ENCODE assay signal across 9 cellular contexts in genomic region chr14:29928342-29928640, GRCh38. TPM values are rescaled to one million over a fixed set of nuclear protein-coding genes. Genes with fewer than 3 reads are reported as not detected.
DNase-seq lines count a peak whose midpoint lies in the region; ATAC-seq, FAIRE-seq and TF ChIP-seq lines count a peak whose summit lies in the region.
"Had no signal": no experiment of that assay in that cellular context is flagged by ENCODE, and none has a peak within 500 bp of the region (broad histone marks: within the 10 kb centered on the region; RNA-seq: fewer than 3 reads in every experiment).

No MANE protein-coding gene starts in this region.

- H3K9ac ChIP-seq in HepG2 (ENCODE audit: insufficient read depth, low read depth, low read length), result no peak overlapping the region

- DNase-seq in breast epithelium (ENCODE audit: low spot score in 2 of 2) (no peak), HepG2 (ENCODE audit: low spot score) (no peak), stomach (no peak), medulla oblongata (ENCODE audit: extremely low spot score) (no peak), NCI-H2227 (lab: John Stamatoyannopoulos, UW; ENCODE audit: unreplicated experiment) (no peak)
- no peak for DNase-seq in stimulated activated CD4-positive, alpha-beta T cell treated with anti-CD3 and anti-CD28 coated beads, Interleukin-12 subunit alpha, Interleukin-12 subunit beta, amount 100 ng/mL, for 4 hours
- DNase-seq: stimulated activated CD4-positive, alpha-beta T cell treated with anti-CD3 and anti-CD28 coated beads, Interleukin-2, amount 100 ng/mL, for 48 hours had no signal

- H3K27me3 ChIP-seq in breast epithelium (no peaks in the 10 kb centered on the region), HepG2 (ENCODE audit: control insufficient read depth in 1 of 2, insufficient read depth in 2 of 2, low read length in 2 of 2) (peaks cover 0 to 30% of the 10 kb centered on the region in 2 experiments; a peak in 4 of 5 replicates), stomach (peaks cover 0 to 24% (median 0%) of the 10 kb centered on the region in 3 donors)

- no peak overlapping the region for H2AFZ ChIP-seq in HepG2 (ENCODE audit: low read length)

- H3K4me3 ChIP-seq in HEK293 (ENCODE audit: low read depth, low read length) (no peak overlapping the region), breast epithelium (peak overlapping the region; percentile 60 to 75 (median 75)), HepG2 (replicated peaks in 1 of 3; ENCODE audit: insufficient read depth in 1 of 3, low read depth in 2 of 3, low read length in 3 of 3) (no peak overlapping the region), stomach (peak overlapping the region; percentile 71 to 94 (median 76))

- no peak for TF ChIP-seq CTCF in HEK293 (tag by site-specific recombination; IDR thresholded peaks at IDR 0.05)
- no peak for TF ChIP-seq CTCF in breast epithelium (IDR thresholded peaks at IDR 0.05)
- no peak for TF ChIP-seq CTCF in HepG2 (CRISPR knock-in tag; IDR thresholded peaks at IDR 0.05)
- TF ChIP-seq CTCF in stomach (IDR thresholded peaks at IDR 0.05), result no peak

- no TSS peak for BruUV-seq in HepG2 (replicated peaks; lab: Mats Ljungman, UMichigan)

- ATAC-seq in HepG2 (peak; percentile 1), GM21576 (IDR thresholded peaks at IDR 0.05; ENCODE audit: unreplicated experiment) (no peak)

- intact Hi-C loops in breast epithelium (cut with DNase I; ENCODE audit: low total_unique reads) (no loop called here), HepG2 (cut with micrococcal nuclease; ENCODE audit: unreplicated experiment) (loop anchor here (5.0 kb wide), 1 partner anchor 1176 kb away; no protein-coding TSS in a partner anchor), stomach (cut with DNase I; ENCODE audit: low total_unique reads) (no loop called here)

- CTCF ChIA-PET in HEK293 (lab: Yijun Ruan, JAX) (interaction anchor here (0.5 to 0.6 kb wide), 2 partner anchors 118 to 1155 kb away, joined by 3 to 4 read pairs; no protein-coding TSS in a partner anchor), HepG2 (lab: Yijun Ruan, JAX; ENCODE audit: low intra/inter-chr PET ratio, low total read pairs) (no interaction called here)

- no peaks in the 10 kb centered on the region for H3K79me2 ChIP-seq in HepG2 (ENCODE audit: insufficient read depth, low read length)

- WGBS in HepG2 (ENCODE audit: low lambda C conversion rate), result 88% methylated on average over 8 of the region's 8 CpGs
- WGBS in stomach, 5 donors, result 59 to 71% (median 63%) methylated on average over 8 of the region's 8 CpGs

- no peak for TF ChIP-seq RAD21 in HepG2 (CRISPR knock-in tag; IDR thresholded peaks at IDR 0.05)

- peak overlapping the region; percentile 48 for H3K4me2 ChIP-seq in HepG2 (ENCODE audit: low read depth, low read length)

- no peak for TF ChIP-seq POLR2A in breast epithelium (IDR thresholded peaks at IDR 0.05)
- TF ChIP-seq POLR2A in HepG2 (IDR thresholded peaks at IDR 0.05; ENCODE audit: insufficient read depth in 1 of 2, low read depth in 2 of 2, low read length in 2 of 2), result no peak
- TF ChIP-seq POLR2A in stomach (IDR thresholded peaks at IDR 0.05), result no peak

- H3K27ac ChIP-seq in HEK293 (ENCODE audit: extremely low read depth, low read depth, low read length) (peak overlapping the region; percentile 27; the same call in 1 of the 2 replicates), breast epithelium (peak overlapping the region; percentile 76 to 87), HepG2 (ENCODE audit: extremely low read length, insufficient read depth, low read length) (no peak overlapping the region), stomach (peak overlapping the region; percentile 0 to 88 (median 82))

- POLR2A ChIA-PET in HEK293 (lab: Yijun Ruan, JAX), result no interaction called here
- POLR2A ChIA-PET in HepG2 (lab: Yijun Ruan, JAX), result no interaction called here

- H3K9me3 ChIP-seq in HEK293 (ENCODE audit: control insufficient read depth, insufficient read depth, low read depth, low read length) (no peaks in the 10 kb centered on the region), breast epithelium (no peaks in the 10 kb centered on the region), HepG2 (ENCODE audit: low read length) (no peaks in the 10 kb centered on the region), stomach (no peaks in the 10 kb centered on the region)

- no peak for FAIRE-seq in HepG2 (lab: Jason Lieb, UNC)

- H4K20me1 ChIP-seq in HepG2 (ENCODE audit: insufficient read depth, low read length), result no peaks in the 10 kb centered on the region

- H3K4me1 ChIP-seq in HEK293 (ENCODE audit: control insufficient read depth, insufficient read depth, low read length) (peaks cover 19% of the 10 kb centered on the region), breast epithelium (peaks cover 0 to 8% of the 10 kb centered on the region in 2 donors), HepG2 (ENCODE audit: insufficient read depth, low read length) (peaks cover 10% of the 10 kb centered on the region), stomach (peaks cover 10 to 21% (median 19%) of the 10 kb centered on the region in 4 donors)

- no peak for TF ChIP-seq EP300 in HepG2 (IDR thresholded peaks at IDR 0.05; ENCODE audit: low read depth in 2 of 2, low read length in 2 of 2)
- no peak for TF ChIP-seq EP300 in HepG2 (CRISPR knock-in tag; IDR thresholded peaks at IDR 0.05; ENCODE audit: borderline replicate concordance)
- no peak for TF ChIP-seq EP300 in stomach (IDR thresholded peaks at IDR 0.05)

- in situ Hi-C loops in HepG2 (cut with HindIII; ENCODE audit: extremely low pct_ligation_motif_present, low pct_unique_long_range_greater_than_20kb), result no loop called here

- no peaks in the 10 kb centered on the region for H3K36me3 ChIP-seq in HEK293 (ENCODE audit: control insufficient read depth in 2 of 2, insufficient read depth in 1 of 2, low read length in 2 of 2)
- no peaks in the 10 kb centered on the region for H3K36me3 ChIP-seq in breast epithelium
- no peaks in the 10 kb centered on the region for H3K36me3 ChIP-seq in HepG2 (replicated peaks in 1 of 2; ENCODE audit: control insufficient read depth in 1 of 2, insufficient read depth in 2 of 2, low read length in 2 of 2)
- no peaks in the 10 kb centered on the region for H3K36me3 ChIP-seq in stomach

TF ChIP-seq in HEK293, 187 proteins besides CTCF, POLR2A, EP300 and RAD21:
- no peak for TF ChIP-seq ZNF133 (tag by site-specific recombination; IDR thresholded peaks at IDR 0.05)
- TF ChIP-seq ZBTB48 (tag by site-specific recombination; IDR thresholded peaks at IDR 0.05), result peak; percentile 45; the same call in 1 of the 2 replicates

TF ChIP-seq in HepG2, 621 proteins besides CTCF, POLR2A, EP300 and RAD21 (continues in another document):
- TF ChIP-seq NFE2L1 (CRISPR knock-in tag; IDR thresholded peaks at IDR 0.05; ENCODE audit: borderline replicate concordance) (0 out of 2 replicates have a peak, but pooled peaks have one; percentile 12), ZFP36L2 (CRISPR knock-in tag; IDR thresholded peaks at IDR 0.05) (no peak), EED (CRISPR knock-in tag; IDR thresholded peaks at IDR 0.05) (0 out of 2 replicates have a peak, but pooled peaks have one; percentile 21), CCDC6 (CRISPR knock-in tag; IDR thresholded peaks at IDR 0.05) (0 out of 2 replicates have a peak, but pooled peaks have one; percentile 11), AGO2 (optimal IDR thresholded peaks at IDR 0.05; ENCODE audit: low read depth, low read length) (no peak), RBAK (CRISPR knock-in tag; IDR thresholded peaks at IDR 0.05) (no peak), ZNF878 (CRISPR knock-in tag; IDR thresholded peaks at IDR 0.05) (no peak), FOXK1 (CRISPR knock-in tag; IDR thresholded peaks at IDR 0.05; ENCODE audit: borderline replicate concordance, low read depth) (no peak), SMAD9 (CRISPR knock-in tag; IDR thresholded peaks at IDR 0.05) (no peak), ZNF251 (CRISPR knock-in tag; IDR thresholded peaks at IDR 0.05) (no peak), HOXA3 (CRISPR knock-in tag; IDR thresholded peaks at IDR 0.05) (no peak), ETV5 (CRISPR knock-in tag; IDR thresholded peaks at IDR 0.05; ENCODE audit: borderline replicate concordance) (no peak)

RNA-seq across cellular contexts. Expression of gene PRKD1, which starts 0.6 kb away (rescaled TPM):
- total RNA-seq in breast epithelium (10 to 100 TPM; 14.1 to 26.1 (median 22.7) TPM), HepG2 (2016; rRNA removed; fragmentation: Illumina TruSeq; extraction: Trizol) (0.22 and 0.41 TPM in 2 replicates), stomach (10 to 100 TPM in 3 of 5 donors, 1 to 10 TPM in 2; 3.1 to 26.6 (median 19.6) TPM)
- 0.18 and 0.61 TPM in 2 replicates for total RNA-seq in HepG2 (2016; cell fraction: cytosol; rRNA removed; fragmentation: Illumina TruSeq; extraction: Trizol; ENCODE audit: low read depth)
- total RNA-seq in HepG2 (2016; cell fraction: insoluble cytoplasmic fraction; rRNA removed; fragmentation: Illumina TruSeq; extraction: Trizol), result 0.22 and 0.34 TPM in 2 replicates
- total RNA-seq in HepG2 (2016; cell fraction: membrane; rRNA removed; fragmentation: Illumina TruSeq; extraction: Trizol), result 0.10 and 0.25 TPM in 2 replicates
- 0.50 and 0.65 TPM in 2 replicates for total RNA-seq in HepG2 (2016; cell fraction: nucleus; rRNA removed; fragmentation: Illumina TruSeq; extraction: Trizol)
- polyA plus RNA-seq in HepG2 (2011; rRNA removed) (1.3 TPM in 2 replicates), stomach (1 to 10 TPM; 1.6 to 2.7 (median 1.8) TPM)
- polyA plus RNA-seq in HepG2 (2011; cell fraction: cytosol; rRNA removed), result 0.66 and 0.73 TPM in 2 replicates
- 1.9 and 2.5 TPM in 2 replicates for polyA plus RNA-seq in HepG2 (2011; cell fraction: nucleus; rRNA removed)
- 0.72 and 0.75 TPM in 2 replicates for polyA plus RNA-seq in HepG2 (2012)
- polyA plus RNA-seq in HepG2 (2016; cell fraction: cytosol; fragmentation: Illumina TruSeq; extraction: Trizol; ENCODE audit: low read depth), result 0.09 and 0.10 TPM in 2 replicates
- 0.32 and 0.38 TPM in 2 replicates for polyA plus RNA-seq in HepG2 (2016; cell fraction: insoluble cytoplasmic fraction; fragmentation: Illumina TruSeq; extraction: Trizol; ENCODE audit: low read depth)
- 0.10 TPM in 1 of 2 replicates, not detected in the other for polyA plus RNA-seq in HepG2 (2016; cell fraction: membrane; fragmentation: Illumina TruSeq; extraction: Trizol; ENCODE audit: low read depth)
- 0.43 and 1.0 TPM in 2 replicates for polyA plus RNA-seq in HepG2 (2016; cell fraction: nucleus; fragmentation: Illumina TruSeq; extraction: Trizol; ENCODE audit: insufficient read depth, low read depth)
- 4.2 TPM in 1 of 2 replicates, not detected in the other for polyA minus RNA-seq in HepG2 (2011; rRNA and poly(A)+ RNA removed; ENCODE audit: low replicate concordance)
- 1.7 and 2.5 TPM in 2 replicates for polyA minus RNA-seq in HepG2 (2011; cell fraction: cytosol; rRNA and poly(A)+ RNA removed)
- 7.3 and 8.1 TPM in 2 replicates for polyA minus RNA-seq in HepG2 (2011; cell fraction: nucleus; rRNA and poly(A)+ RNA removed)

Comparison
In these comparisons a context has a peak if more than half of its experiments do, and no peak if none do; other contexts are left out.
1. H3K4me3 ChIP-seq: peak in breast epithelium (3 of 3) and stomach (4 of 4); none in HEK293 (single experiment) and HepG2 (0 of 3).